27 cellular contexts compared by ENCODE assay signal in genomic region chr15:26460165-26460564, GRCh38.
"Had no signal": no experiment of that assay in that cellular context is flagged by ENCODE, and none has a peak within 500 bp of the region (broad histone marks: within the 10 kb centered on the region; RNA-seq: fewer than 3 reads in every experiment).

No MANE protein-coding gene starts in this region.

- H3K27ac ChIP-seq: colonic mucosa, epithelial cell of prostate, esophagus squamous epithelium, gastrocnemius medialis, hepatocyte, left ventricle myocardium inferior, lower lobe of right lung had no signal

- H3K4me3 ChIP-seq: colonic mucosa, esophagus squamous epithelium, gastrocnemius medialis, hepatocyte, left ventricle myocardium inferior, lower lobe of right lung, mucosa of descending colon had no signal

- H3K9me3 ChIP-seq: gastrocnemius medialis had no signal

- H3K4me1 ChIP-seq: colonic mucosa, esophagus squamous epithelium, gastrocnemius medialis, left ventricle myocardium inferior, lower lobe of right lung had no signal

- H3K27me3 ChIP-seq: colonic mucosa, esophagus squamous epithelium, gastrocnemius medialis, hepatocyte had no signal

- ATAC-seq: effector memory CD8-positive, alpha-beta T cell; esophagus mucosa; gastrocnemius medialis; left colon; left lobe of liver; lower lobe of right lung; mucosa of descending colon had no signal

- DNase-seq: colonic mucosa; cortex of kidney; effector CD8-positive, alpha-beta T cell; effector memory CD8-positive, alpha-beta T cell; endodermal cell; erythroblast; esophagus squamous epithelium; foreskin fibroblast; foreskin melanocyte; gastrocnemius medialis; glutamatergic neuron; head of caudate nucleus; hypothalamus; immature natural killer cell; islet precursor cell; kidney; kidney glomerular epithelial cell; left colon; left ventricle myocardium inferior; lower lobe of right lung; mesenchymal stem cell; mucosa of descending colon; naive B cell had no signal
